2 cellular contexts compared by ENCODE assay signal in the genomic region with DNA sequence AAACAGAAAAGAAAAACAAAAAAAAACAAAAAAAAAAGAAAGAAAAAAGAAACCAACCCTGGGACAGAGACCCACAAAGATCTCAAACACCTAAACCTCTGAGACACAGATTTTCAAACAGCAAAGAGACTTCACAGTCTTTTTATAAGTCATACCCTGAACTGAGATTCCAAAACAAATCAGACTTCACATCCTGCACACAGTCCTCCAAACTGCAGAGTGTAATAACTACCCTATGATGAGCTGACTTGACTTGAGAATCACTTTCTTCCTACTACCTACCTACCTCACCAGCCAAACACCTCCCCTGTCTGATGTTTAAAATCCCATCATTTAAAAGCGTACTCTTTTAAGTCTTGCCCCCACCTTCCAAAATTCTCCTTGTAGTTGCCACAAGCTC.
TF ChIP-seq lines count a peak whose summit lies in the region.

No MANE protein-coding gene starts in this region.

TF ChIP-seq in K562, 482 proteins besides CTCF, POLR2A, EP300 and RAD21:
- TF ChIP-seq CXXC5 (CRISPR knock-in tag; IDR thresholded peaks at IDR 0.05): no peak
- TF ChIP-seq ZNF12 (CRISPR knock-in tag; IDR thresholded peaks at IDR 0.05): no peak
- no peak for TF ChIP-seq MTA2 (IDR thresholded peaks at IDR 0.05; ENCODE audit: low read depth)
- no peak for TF ChIP-seq TCF7 (IDR thresholded peaks at IDR 0.05; ENCODE audit: borderline replicate concordance)
- TF ChIP-seq CREBBP (IDR thresholded peaks at IDR 0.05; ENCODE audit: low read depth, low read length): no peak
- TF ChIP-seq MEIS2 (IDR thresholded peaks at IDR 0.05; ENCODE audit: partially characterized antibody): no peak
- TF ChIP-seq, protein P1, sequence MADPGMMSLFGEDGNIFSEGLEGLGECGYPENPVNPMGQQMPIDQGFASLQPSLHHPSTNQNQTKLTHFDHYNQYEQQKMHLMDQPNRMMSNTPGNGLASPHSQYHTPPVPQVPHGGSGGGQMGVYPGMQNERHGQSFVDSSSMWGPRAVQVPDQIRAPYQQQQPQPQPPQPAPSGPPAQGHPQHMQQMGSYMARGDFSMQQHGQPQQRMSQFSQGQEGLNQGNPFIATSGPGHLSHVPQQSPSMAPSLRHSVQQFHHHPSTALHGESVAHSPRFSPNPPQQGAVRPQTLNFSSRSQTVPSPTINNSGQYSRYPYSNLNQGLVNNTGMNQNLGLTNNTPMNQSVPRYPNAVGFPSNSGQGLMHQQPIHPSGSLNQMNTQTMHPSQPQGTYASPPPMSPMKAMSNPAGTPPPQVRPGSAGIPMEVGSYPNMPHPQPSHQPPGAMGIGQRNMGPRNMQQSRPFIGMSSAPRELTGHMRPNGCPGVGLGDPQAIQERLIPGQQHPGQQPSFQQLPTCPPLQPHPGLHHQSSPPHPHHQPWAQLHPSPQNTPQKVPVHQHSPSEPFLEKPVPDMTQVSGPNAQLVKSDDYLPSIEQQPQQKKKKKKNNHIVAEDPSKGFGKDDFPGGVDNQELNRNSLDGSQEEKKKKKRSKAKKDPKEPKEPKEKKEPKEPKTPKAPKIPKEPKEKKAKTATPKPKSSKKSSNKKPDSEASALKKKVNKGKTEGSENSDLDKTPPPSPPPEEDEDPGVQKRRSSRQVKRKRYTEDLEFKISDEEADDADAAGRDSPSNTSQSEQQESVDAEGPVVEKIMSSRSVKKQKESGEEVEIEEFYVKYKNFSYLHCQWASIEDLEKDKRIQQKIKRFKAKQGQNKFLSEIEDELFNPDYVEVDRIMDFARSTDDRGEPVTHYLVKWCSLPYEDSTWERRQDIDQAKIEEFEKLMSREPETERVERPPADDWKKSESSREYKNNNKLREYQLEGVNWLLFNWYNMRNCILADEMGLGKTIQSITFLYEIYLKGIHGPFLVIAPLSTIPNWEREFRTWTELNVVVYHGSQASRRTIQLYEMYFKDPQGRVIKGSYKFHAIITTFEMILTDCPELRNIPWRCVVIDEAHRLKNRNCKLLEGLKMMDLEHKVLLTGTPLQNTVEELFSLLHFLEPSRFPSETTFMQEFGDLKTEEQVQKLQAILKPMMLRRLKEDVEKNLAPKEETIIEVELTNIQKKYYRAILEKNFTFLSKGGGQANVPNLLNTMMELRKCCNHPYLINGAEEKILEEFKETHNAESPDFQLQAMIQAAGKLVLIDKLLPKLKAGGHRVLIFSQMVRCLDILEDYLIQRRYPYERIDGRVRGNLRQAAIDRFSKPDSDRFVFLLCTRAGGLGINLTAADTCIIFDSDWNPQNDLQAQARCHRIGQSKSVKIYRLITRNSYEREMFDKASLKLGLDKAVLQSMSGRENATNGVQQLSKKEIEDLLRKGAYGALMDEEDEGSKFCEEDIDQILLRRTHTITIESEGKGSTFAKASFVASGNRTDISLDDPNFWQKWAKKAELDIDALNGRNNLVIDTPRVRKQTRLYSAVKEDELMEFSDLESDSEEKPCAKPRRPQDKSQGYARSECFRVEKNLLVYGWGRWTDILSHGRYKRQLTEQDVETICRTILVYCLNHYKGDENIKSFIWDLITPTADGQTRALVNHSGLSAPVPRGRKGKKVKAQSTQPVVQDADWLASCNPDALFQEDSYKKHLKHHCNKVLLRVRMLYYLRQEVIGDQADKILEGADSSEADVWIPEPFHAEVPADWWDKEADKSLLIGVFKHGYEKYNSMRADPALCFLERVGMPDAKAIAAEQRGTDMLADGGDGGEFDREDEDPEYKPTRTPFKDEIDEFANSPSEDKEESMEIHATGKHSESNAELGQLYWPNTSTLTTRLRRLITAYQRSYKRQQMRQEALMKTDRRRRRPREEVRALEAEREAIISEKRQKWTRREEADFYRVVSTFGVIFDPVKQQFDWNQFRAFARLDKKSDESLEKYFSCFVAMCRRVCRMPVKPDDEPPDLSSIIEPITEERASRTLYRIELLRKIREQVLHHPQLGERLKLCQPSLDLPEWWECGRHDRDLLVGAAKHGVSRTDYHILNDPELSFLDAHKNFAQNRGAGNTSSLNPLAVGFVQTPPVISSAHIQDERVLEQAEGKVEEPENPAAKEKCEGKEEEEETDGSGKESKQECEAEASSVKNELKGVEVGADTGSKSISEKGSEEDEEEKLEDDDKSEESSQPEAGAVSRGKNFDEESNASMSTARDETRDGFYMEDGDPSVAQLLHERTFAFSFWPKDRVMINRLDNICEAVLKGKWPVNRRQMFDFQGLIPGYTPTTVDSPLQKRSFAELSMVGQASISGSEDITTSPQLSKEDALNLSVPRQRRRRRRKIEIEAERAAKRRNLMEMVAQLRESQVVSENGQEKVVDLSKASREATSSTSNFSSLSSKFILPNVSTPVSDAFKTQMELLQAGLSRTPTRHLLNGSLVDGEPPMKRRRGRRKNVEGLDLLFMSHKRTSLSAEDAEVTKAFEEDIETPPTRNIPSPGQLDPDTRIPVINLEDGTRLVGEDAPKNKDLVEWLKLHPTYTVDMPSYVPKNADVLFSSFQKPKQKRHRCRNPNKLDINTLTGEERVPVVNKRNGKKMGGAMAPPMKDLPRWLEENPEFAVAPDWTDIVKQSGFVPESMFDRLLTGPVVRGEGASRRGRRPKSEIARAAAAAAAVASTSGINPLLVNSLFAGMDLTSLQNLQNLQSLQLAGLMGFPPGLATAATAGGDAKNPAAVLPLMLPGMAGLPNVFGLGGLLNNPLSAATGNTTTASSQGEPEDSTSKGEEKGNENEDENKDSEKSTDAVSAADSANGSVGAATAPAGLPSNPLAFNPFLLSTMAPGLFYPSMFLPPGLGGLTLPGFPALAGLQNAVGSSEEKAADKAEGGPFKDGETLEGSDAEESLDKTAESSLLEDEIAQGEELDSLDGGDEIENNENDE (IDR thresholded peaks at IDR 0.05; ENCODE audit: low read depth, low read length): no peak
- TF ChIP-seq TEAD4 (IDR thresholded peaks at IDR 0.05; ENCODE audit: low read length): no peak
- TF ChIP-seq TEAD4 (CRISPR knock-in tag; IDR thresholded peaks at IDR 0.05; ENCODE audit: borderline replicate concordance): no peak
- no peak for TF ChIP-seq BRCA1 (IDR thresholded peaks at IDR 0.05)
- TF ChIP-seq BRCA1 (CRISPR knock-in tag; IDR thresholded peaks at IDR 0.05): no peak
- TF ChIP-seq MYC (IDR thresholded peaks at IDR 0.05; ENCODE audit: low read depth, low read length): no peak
- TF ChIP-seq MYC (CRISPR knock-in tag; IDR thresholded peaks at IDR 0.05; ENCODE audit: borderline replicate concordance, low read depth): no peak

TF ChIP-seq in neural cell, 6 proteins besides CTCF, POLR2A, EP300 and RAD21:
- TF ChIP-seq TAF1 (IDR thresholded peaks at IDR 0.05; ENCODE audit: low read depth): no peak
- TF ChIP-seq SMC3 (conservative IDR thresholded peaks at IDR 0.05; ENCODE audit: poor library complexity): no peak
- TF ChIP-seq REST (IDR thresholded peaks at IDR 0.05; ENCODE audit: borderline replicate concordance): no peak
- no peak for TF ChIP-seq POLR2AphosphoS5 (IDR thresholded peaks at IDR 0.05)
- TF ChIP-seq EZH2 (IDR thresholded peaks at IDR 0.05; ENCODE audit: borderline replicate concordance, insufficient read depth, low read length, poor library complexity, severe bottlenecking): no peak
- TF ChIP-seq MXI1 (conservative IDR thresholded peaks at IDR 0.05; ENCODE audit: poor library complexity, severe bottlenecking): no peak
